ENCODE assay signal across 1 cellular context in genomic region chr12:116750298-116750697, GRCh38.
A peak's percentile ranks its signal among the peaks of the same experiment; 100 is the strongest.
TF ChIP-seq lines count a peak whose summit lies in the region.

No MANE protein-coding gene starts in this region.

TF ChIP-seq in K562, 482 proteins besides CTCF, POLR2A, EP300 and RAD21 (continued from another document):
- TF ChIP-seq ZBTB12 (CRISPR knock-in tag; IDR thresholded peaks at IDR 0.05), result no peak
- peak; percentile 67 for TF ChIP-seq ZFP36 (IDR thresholded peaks at IDR 0.05; ENCODE audit: low read depth, low read length, partially characterized antibody)
- no peak for TF ChIP-seq ZNF668 (CRISPR knock-in tag; IDR thresholded peaks at IDR 0.05)
- no peak for TF ChIP-seq MTA1 (IDR thresholded peaks at IDR 0.05; ENCODE audit: borderline replicate concordance)
- peak in 1 of 2 experiments; percentile 18; a peak in 1 of 4 replicates for TF ChIP-seq KDM1A (IDR thresholded peaks at IDR 0.05)
- TF ChIP-seq ARID4B (CRISPR knock-in tag; IDR thresholded peaks at IDR 0.05), result no peak
- no peak for TF ChIP-seq ZNF785 (CRISPR knock-in tag; IDR thresholded peaks at IDR 0.05)
- TF ChIP-seq NR0B1 (IDR thresholded peaks at IDR 0.05; ENCODE audit: partially characterized antibody), result no peak
- no peak for TF ChIP-seq EHMT2 (IDR thresholded peaks at IDR 0.05)
- no peak for TF ChIP-seq FOXA3 (CRISPR knock-in tag; conservative IDR thresholded peaks at IDR 0.05 in 1 of 2, IDR thresholded peaks at IDR 0.05 in 1 of 2)
- TF ChIP-seq ZNF511 (CRISPR knock-in tag; IDR thresholded peaks at IDR 0.05), result 0 out of 2 replicates have a peak, but pooled peaks have one; percentile 17
- TF ChIP-seq ZNF586 (CRISPR knock-in tag; conservative IDR thresholded peaks at IDR 0.05), result no peak
- no peak for TF ChIP-seq ZNF609 (CRISPR knock-in tag; IDR thresholded peaks at IDR 0.05; ENCODE audit: borderline replicate concordance)
- no peak for TF ChIP-seq ZNF143 (CRISPR knock-in tag; IDR thresholded peaks at IDR 0.05)
- no peak for TF ChIP-seq BRF1 (IDR thresholded peaks at IDR 0.05; ENCODE audit: borderline replicate concordance, extremely low read depth, insufficient read length)
- TF ChIP-seq RREB1 (CRISPR knock-in tag; IDR thresholded peaks at IDR 0.05), result no peak
- peak; percentile 86 for TF ChIP-seq BCOR (IDR thresholded peaks at IDR 0.05)
- no peak for TF ChIP-seq MAFK (IDR thresholded peaks at IDR 0.05; ENCODE audit: low read length)
- no peak for TF ChIP-seq FOXO4 (CRISPR knock-in tag; IDR thresholded peaks at IDR 0.05)
